In genomic region chr1:11800756-11801433, GRCh38 we compare ENCODE assay signal across 15 cellular contexts. TPM values are rescaled to one million over a fixed set of nuclear protein-coding genes. Genes with fewer than 3 reads are reported as not detected.
DNase-seq lines count a peak whose midpoint lies in the region; ATAC-seq and TF ChIP-seq lines count a peak whose summit lies in the region.
"Had no signal": no experiment of that assay in that cellular context is flagged by ENCODE, and none has a peak within 500 bp of the region (broad histone marks: within the 10 kb centered on the region; RNA-seq: fewer than 3 reads in every experiment).

No MANE protein-coding gene starts in this region.

- 83 to 85% (median 85%) methylated on average over 21 of the region's 21 CpGs for WGBS in psoas muscle, 3 donors
- WGBS in SK-N-SH (ENCODE audit: low lambda C conversion rate): 91% methylated on average over 13 of the region's 21 CpGs

- no peak for ATAC-seq in psoas muscle
- ATAC-seq in GM19351 (IDR thresholded peaks at IDR 0.05; ENCODE audit: unreplicated experiment): no peak
- ATAC-seq: activated CD4-positive, alpha-beta T cell treated with anti-CD3 and anti-CD28 coated beads for 36 hours; activated T-cell treated with anti-CD3 and anti-CD28 coated beads, Interleukin-2, amount 50 U/mL, for 4 hours had no signal

- H4K20me1 ChIP-seq in SK-N-SH (ENCODE audit: insufficient read depth): no peaks in the 10 kb centered on the region

- DNase-seq in HT1080 (ENCODE audit: low read depth): peak; percentile 33
- peak; percentile 66 for DNase-seq in glomerular visceral epithelial cell (ENCODE audit: extremely low spot score)
- DNase-seq in psoas muscle: no peak
- no peak for DNase-seq in NCI-H69 (lab: John Stamatoyannopoulos, UW)
- DNase-seq in SK-N-SH: no peak
- DNase-seq: activated CD4-positive, alpha-beta T cell treated with anti-CD3 and anti-CD28 coated beads for 36 hours; activated T-cell treated with anti-CD3 and anti-CD28 coated beads, Interleukin-2, amount 50 U/mL, for 4 hours; CD4-positive, CD25-positive, alpha-beta regulatory T cell; NCI-H2029 treated with DMSO at 0.1 percent for 48 hours; stimulated activated CD4-positive, alpha-beta T cell treated with anti-CD3 and anti-CD28 coated beads, Interleukin-2, amount 100 ng/mL, for 48 hours; stimulated activated naive CD4-positive, alpha-beta T cell treated with Interleukin-2 at 50 U/mL for 16 hours had no signal

- H3K9ac ChIP-seq in SK-N-SH: no peak overlapping the region
- H3K9ac ChIP-seq: KMS-11 had no signal

- CTCF ChIA-PET in SK-N-SH (lab: Yijun Ruan, JAX): no interaction called here

- POLR2A ChIA-PET in SK-N-SH (lab: Yijun Ruan, JAX): no interaction called here

- H3K36me3 ChIP-seq in psoas muscle (ENCODE audit: insufficient read depth in 1 of 2, low read depth in 1 of 2): peaks cover 2 to 56% of the 10 kb centered on the region in 2 donors
- H3K36me3 ChIP-seq in SK-N-SH (replicated peaks in 1 of 2; ENCODE audit: control insufficient read depth in 1 of 2, insufficient read depth in 2 of 2, low read length in 1 of 2): peaks cover 0 to 20% of the 10 kb centered on the region in 2 experiments

- H3K4me2 ChIP-seq in SK-N-SH: no peak overlapping the region
- H3K4me2 ChIP-seq: KMS-11 had no signal

- H3K27me3 ChIP-seq in psoas muscle (ENCODE audit: insufficient read depth in 3 of 3, low read length in 2 of 3): no peaks in the 10 kb centered on the region
- H3K27me3 ChIP-seq in SK-N-SH (ENCODE audit: insufficient read depth): no peaks in the 10 kb centered on the region

- TF ChIP-seq CTCF in psoas muscle (IDR thresholded peaks at IDR 0.05): no peak
- TF ChIP-seq CTCF in SK-N-SH (IDR thresholded peaks at IDR 0.05): no peak

- H3K27ac ChIP-seq in psoas muscle (peak overlapping the region; percentile 99), SK-N-SH (ENCODE audit: low read depth in 2 of 2, low read length in 1 of 2) (no peak overlapping the region)
- H3K27ac ChIP-seq: KMS-11 had no signal

- H2AFZ ChIP-seq in SK-N-SH (ENCODE audit: low read depth): no peak overlapping the region

- no peaks in the 10 kb centered on the region for H3F3A ChIP-seq in SK-N-SH (replicated peaks; ENCODE audit: insufficient read depth)

- no peaks in the 10 kb centered on the region for H3K9me3 ChIP-seq in psoas muscle
- H3K9me3 ChIP-seq in SK-N-SH: no peaks in the 10 kb centered on the region

- intact Hi-C loops in psoas muscle (cut with DNase I): loop anchor here in 1 of 2 donors (10.0 kb wide), 1 partner anchor 534 kb away; no protein-coding TSS in a partner anchor

- no peaks in the 10 kb centered on the region; the same call in 1 of the 2 replicates for H3K79me2 ChIP-seq in SK-N-SH (ENCODE audit: insufficient read depth)

- no peaks in the 10 kb centered on the region for H3K9me2 ChIP-seq in SK-N-SH

- TF ChIP-seq EP300 in SK-N-SH (IDR thresholded peaks at IDR 0.05; ENCODE audit: borderline replicate concordance in 1 of 2, low read depth in 1 of 2, low read length in 1 of 2): no peak

- peak overlapping the region; percentile 93 for H3K4me3 ChIP-seq in psoas muscle
- no peak overlapping the region for H3K4me3 ChIP-seq in SK-N-SH (ENCODE audit: low read depth in 2 of 2, low read length in 1 of 2)

- no peak for TF ChIP-seq RAD21 in SK-N-SH (IDR thresholded peaks at IDR 0.05; ENCODE audit: low read length)

- H3K4me1 ChIP-seq in psoas muscle (peaks cover 33% of the 10 kb centered on the region), SK-N-SH (ENCODE audit: control insufficient read depth in 1 of 2, insufficient read depth in 2 of 2, low read depth in 1 of 2, low read length in 1 of 2) (peaks cover 21 to 27% of the 10 kb centered on the region in 2 experiments; a peak in 3 of 4 replicates)

TF ChIP-seq in SK-N-SH, 30 proteins besides CTCF, POLR2A, EP300 and RAD21 (continues in another document):
- no peak for TF ChIP-seq FOXJ3 (CRISPR knock-in tag; IDR thresholded peaks at IDR 0.05)
- TF ChIP-seq EZH2phosphoT487 (IDR thresholded peaks at IDR 0.05; ENCODE audit: borderline replicate concordance, low read depth): no peak
- TF ChIP-seq REST (IDR thresholded peaks at IDR 0.05; ENCODE audit: low read depth, low read length): no peak
- TF ChIP-seq FOSL2 (IDR thresholded peaks at IDR 0.05; ENCODE audit: borderline replicate concordance, low read depth): no peak
- no peak for TF ChIP-seq USF1 (IDR thresholded peaks at IDR 0.05; ENCODE audit: borderline replicate concordance, low read depth)
- TF ChIP-seq RFX5 (IDR thresholded peaks at IDR 0.05; ENCODE audit: low read length): no peak

RNA-seq across cellular contexts. Expression of gene MTHFR, which starts 4.9 kb away (rescaled TPM):
- total RNA-seq in HT1080 (2014; rRNA removed; shearing (Covaris generic)): 2.9 and 5.8 TPM in 2 replicates
- 3.8 and 4.0 TPM in 2 replicates for polyA plus RNA-seq in HT1080 (2015; cell fraction: cytosol; rRNA removed)
- polyA plus RNA-seq in HT1080 (2015; cell fraction: nucleus; rRNA removed): 6.8 and 14.4 TPM in 2 replicates
- 10 to 100 TPM; 12.7 to 26.2 (median 17.6) TPM for total RNA-seq in psoas muscle
- 10 to 100 TPM in 1 of 3 donors, 1 to 10 TPM in 2; 5.8 to 21.7 (median 8.6) TPM for polyA plus RNA-seq in psoas muscle
- polyA plus RNA-seq in SK-N-SH (2012; rRNA removed): 5.3 and 7.6 TPM in 2 replicates
- polyA plus RNA-seq in SK-N-SH (2012; cell fraction: cytosol; rRNA removed): 2.8 and 3.5 TPM in 2 replicates
- polyA plus RNA-seq in SK-N-SH (2012; cell fraction: nucleus; rRNA removed): 18.8 and 23.8 TPM in 2 replicates

RNA-seq across cellular contexts. Expression of gene CLCN6, which starts 5.1 kb away (rescaled TPM):
- total RNA-seq in HT1080 (2014; rRNA removed; shearing (Covaris generic)): 6.4 and 10.0 TPM in 2 replicates
- 8.0 and 9.2 TPM in 2 replicates for polyA plus RNA-seq in HT1080 (2015; cell fraction: cytosol; rRNA removed)
- 35.1 and 42.9 TPM in 2 replicates for polyA plus RNA-seq in HT1080 (2015; cell fraction: nucleus; rRNA removed)
- total RNA-seq in psoas muscle: 10 to 100 TPM in 1 of 4 donors, 1 to 10 TPM in 3; 5.5 to 17.5 (median 8.1) TPM
- 10 to 100 TPM in 1 of 3 donors, 1 to 10 TPM in 2; 6.0 to 12.0 (median 8.3) TPM for polyA plus RNA-seq in psoas muscle
- polyA plus RNA-seq in SK-N-SH (2012; rRNA removed): 7.4 and 8.3 TPM in 2 replicates
- 4.3 and 4.7 TPM in 2 replicates for polyA plus RNA-seq in SK-N-SH (2012; cell fraction: cytosol; rRNA removed)
- 31.6 and 35.7 TPM in 2 replicates for polyA plus RNA-seq in SK-N-SH (2012; cell fraction: nucleus; rRNA removed)

RNA-seq across cellular contexts. Expression of gene C1orf167, which starts 38.9 kb away (rescaled TPM):
- not detected in 2 replicates for total RNA-seq in HT1080 (2014; rRNA removed; shearing (Covaris generic))
- 0.02 TPM in 1 of 2 replicates, not detected in the other for polyA plus RNA-seq in HT1080 (2015; cell fraction: cytosol; rRNA removed)
- polyA plus RNA-seq in HT1080 (2015; cell fraction: nucleus; rRNA removed): 0.14 and 0.53 TPM in 2 replicates
- 1 to 10 TPM; 1.8 to 5.3 (median 3.4) TPM for total RNA-seq in psoas muscle
- polyA plus RNA-seq in psoas muscle (1 to 10 TPM; 1.9 to 2.5 (median 2.1) TPM), SK-N-SH (2012; rRNA removed) (0.10 TPM in 1 of 2 replicates, not detected in the other)
- polyA plus RNA-seq in SK-N-SH (2012; cell fraction: cytosol; rRNA removed): 0.05 TPM in 1 of 2 replicates, not detected in the other
- polyA plus RNA-seq in SK-N-SH (2012; cell fraction: nucleus; rRNA removed): 0.07 and 0.08 TPM in 2 replicates
- total RNA-seq: activated CD4-positive, alpha-beta T cell treated with anti-CD3 and anti-CD28 coated beads for 36 hours; activated T-cell treated with anti-CD3 and anti-CD28 coated beads, Interleukin-2, amount 50 U/mL, for 4 hours; CD4-positive, CD25-positive, alpha-beta regulatory T cell; progenitor cell of endocrine pancreas had no signal

RNA-seq across cellular contexts. Expression of gene NPPA, which starts 46.7 kb away (rescaled TPM):
- not detected in 2 replicates for total RNA-seq in HT1080 (2014; rRNA removed; shearing (Covaris generic))
- polyA plus RNA-seq in HT1080 (2015; cell fraction: cytosol; rRNA removed): not detected in 2 replicates
- polyA plus RNA-seq in HT1080 (2015; cell fraction: nucleus; rRNA removed): not detected in 2 replicates
- 1 to 10 TPM in 2 of 4 donors, under 1 TPM in 2; 0.28 to 2.1 (median 0.92) TPM for total RNA-seq in psoas muscle
- polyA plus RNA-seq in psoas muscle (1 to 10 TPM in 1 of 3 donors, under 1 TPM in 2; 0.08 to 3.6 (median 0.13) TPM), SK-N-SH (2012; rRNA removed) (not detected in 2 replicates)
- 0.04 TPM in 1 of 2 replicates, not detected in the other for polyA plus RNA-seq in SK-N-SH (2012; cell fraction: cytosol; rRNA removed)
- not detected in 2 replicates for polyA plus RNA-seq in SK-N-SH (2012; cell fraction: nucleus; rRNA removed)
- total RNA-seq: activated CD4-positive, alpha-beta T cell treated with anti-CD3 and anti-CD28 coated beads for 36 hours; activated T-cell treated with anti-CD3 and anti-CD28 coated beads, Interleukin-2, amount 50 U/mL, for 4 hours; CD4-positive, CD25-positive, alpha-beta regulatory T cell; mesenteric fat pad; progenitor cell of endocrine pancreas had no signal
- polyA plus RNA-seq: CD4-positive, CD25-positive, alpha-beta regulatory T cell had no signal

RNA-seq across cellular contexts. Expression of gene NPPB, which starts 57.9 kb away (rescaled TPM):
- total RNA-seq in HT1080 (2014; rRNA removed; shearing (Covaris generic)): not detected in 2 replicates
- polyA plus RNA-seq in HT1080 (2015; cell fraction: cytosol; rRNA removed): not detected in 2 replicates
- polyA plus RNA-seq in HT1080 (2015; cell fraction: nucleus; rRNA removed): not detected in 2 replicates
- under 1 TPM in 1 of 4 donors, not detected in 3; 0.39 TPM for total RNA-seq in psoas muscle
- 1 to 10 TPM in 1 of 3 donors, under 1 TPM in 1, not detected in 1; 0.37 to 1.6 TPM for polyA plus RNA-seq in psoas muscle
- polyA plus RNA-seq in SK-N-SH (2012; rRNA removed): 0.55 and 0.85 TPM in 2 replicates
- 0.18 and 0.49 TPM in 2 replicates for polyA plus RNA-seq in SK-N-SH (2012; cell fraction: cytosol; rRNA removed)
- 1.4 and 2.9 TPM in 2 replicates for polyA plus RNA-seq in SK-N-SH (2012; cell fraction: nucleus; rRNA removed)
- total RNA-seq: activated CD4-positive, alpha-beta T cell treated with anti-CD3 and anti-CD28 coated beads for 36 hours; activated T-cell treated with anti-CD3 and anti-CD28 coated beads, Interleukin-2, amount 50 U/mL, for 4 hours; CD4-positive, CD25-positive, alpha-beta regulatory T cell; mesenteric fat pad had no signal
- polyA plus RNA-seq: CD4-positive, CD25-positive, alpha-beta regulatory T cell had no signal

Comparison
In these comparisons a context has a peak if more than half of its experiments do, and no peak if none do; other contexts are left out.
1. DNase-seq: peak in HT1080 (single experiment) and glomerular visceral epithelial cell (single experiment); none in psoas muscle (0 of 2), NCI-H69 (single experiment) and SK-N-SH (single experiment).